8 cellular contexts compared by ENCODE assay signal in genomic region chr9:21465859-21466518, GRCh38. TPM values are rescaled to one million over a fixed set of nuclear protein-coding genes. Genes with fewer than 3 reads are reported as not detected.
DNase-seq lines count a peak whose midpoint lies in the region; ATAC-seq lines count a peak whose summit lies in the region.

No MANE protein-coding gene starts in this region.

- H3K27ac ChIP-seq in naive thymus-derived CD4-positive, alpha-beta T cell (ENCODE audit: low read depth, low read length), result no peak overlapping the region

- H3K4me1 ChIP-seq in HAP-1, result no peaks in the 10 kb centered on the region
- no peaks in the 10 kb centered on the region for H3K4me1 ChIP-seq in naive thymus-derived CD4-positive, alpha-beta T cell (ENCODE audit: control insufficient read depth in 2 of 2, insufficient read depth in 2 of 2, low read length in 2 of 2)

- peak; percentile 36 for ATAC-seq in activated naive CD8-positive, alpha-beta T cell treated with anti-CD3 and anti-CD28 coated beads, Interleukin-2, amount 50 U/mL, for 24 hours
- peak; percentile 85 for ATAC-seq in naive thymus-derived CD4-positive, alpha-beta T cell
- no peak for ATAC-seq in GM21825 (IDR thresholded peaks at IDR 0.05; ENCODE audit: unreplicated experiment)
- ATAC-seq in GM18867 (IDR thresholded peaks at IDR 0.05; ENCODE audit: unreplicated experiment), result no peak

- peaks cover 1% of the 10 kb centered on the region for H3K27me3 Mint-ChIP-seq in activated naive CD8-positive, alpha-beta T cell treated with anti-CD3 and anti-CD28 coated beads, Interleukin-2, amount 50 U/mL, for 24 hours
- no peaks in the 10 kb centered on the region for H3K27me3 Mint-ChIP-seq in activated naive CD8-positive, alpha-beta T cell treated with anti-CD3 and anti-CD28 coated beads for 36 hours
- peaks cover under 1 to 37% (median 4%) of the 10 kb centered on the region in 5 donors for H3K27me3 Mint-ChIP-seq in naive thymus-derived CD4-positive, alpha-beta T cell

- intact Hi-C loops in naive thymus-derived CD4-positive, alpha-beta T cell (cut with micrococcal nuclease), result loop anchor here (1.0 to 5.0 kb wide), 5 partner anchors 93 to 323 kb away; no protein-coding TSS in a partner anchor

- in situ Hi-C loops in HAP-1 (cut with MboI; ENCODE audit: low sequenced_read_pairs), result loop anchor here (25.0 kb wide), 1 partner anchor 321 kb away; no protein-coding TSS in a partner anchor

- H3K27me3 ChIP-seq in HAP-1 (ENCODE audit: low read depth), result peaks cover 5% of the 10 kb centered on the region
- H3K27me3 ChIP-seq in naive thymus-derived CD4-positive, alpha-beta T cell (ENCODE audit: control insufficient read depth in 2 of 2, insufficient read depth in 2 of 2, low read length in 2 of 2), result no peaks in the 10 kb centered on the region

- H3K36me3 ChIP-seq in HAP-1 (replicated peaks), result no peaks in the 10 kb centered on the region
- H3K36me3 ChIP-seq in naive thymus-derived CD4-positive, alpha-beta T cell (ENCODE audit: control insufficient read depth in 2 of 3, insufficient read depth in 3 of 3, low read length in 3 of 3), result no peaks in the 10 kb centered on the region

- CTCF ChIA-PET in naive thymus-derived CD4-positive, alpha-beta T cell (lab: Charles Lee), result interaction anchor here (0.6 to 2.5 kb wide), 24 partner anchors 9 to 572 kb away, joined by 3 to 33 read pairs (median 4); no protein-coding TSS in a partner anchor

- no peaks in the 10 kb centered on the region for H3K4me1 Mint-ChIP-seq in activated naive CD8-positive, alpha-beta T cell treated with anti-CD3 and anti-CD28 coated beads, Interleukin-2, amount 50 U/mL, for 24 hours
- peaks cover 3% of the 10 kb centered on the region for H3K4me1 Mint-ChIP-seq in activated naive CD8-positive, alpha-beta T cell treated with anti-CD3 and anti-CD28 coated beads for 36 hours
- peaks cover 0 to 4% (median 0%) of the 10 kb centered on the region in 7 donors for H3K4me1 Mint-ChIP-seq in naive thymus-derived CD4-positive, alpha-beta T cell

- POLR2A ChIA-PET in naive thymus-derived CD4-positive, alpha-beta T cell (lab: Charles Lee), result interaction anchor here (0.7 kb wide), 1 partner anchor 319 kb away, joined by 3 read pairs; no protein-coding TSS in a partner anchor

- peaks cover 7% of the 10 kb centered on the region for H3K9me3 Mint-ChIP-seq in activated naive CD8-positive, alpha-beta T cell treated with anti-CD3 and anti-CD28 coated beads, Interleukin-2, amount 50 U/mL, for 24 hours
- peaks cover 15% of the 10 kb centered on the region for H3K9me3 Mint-ChIP-seq in activated naive CD8-positive, alpha-beta T cell treated with anti-CD3 and anti-CD28 coated beads for 36 hours
- peaks cover 0 to 26% (median 11%) of the 10 kb centered on the region in 11 donors for H3K9me3 Mint-ChIP-seq in naive thymus-derived CD4-positive, alpha-beta T cell

- no peak overlapping the region for H3K27ac Mint-ChIP-seq in activated naive CD8-positive, alpha-beta T cell treated with anti-CD3 and anti-CD28 coated beads, Interleukin-2, amount 50 U/mL, for 24 hours
- H3K27ac Mint-ChIP-seq in activated naive CD8-positive, alpha-beta T cell treated with anti-CD3 and anti-CD28 coated beads for 36 hours, result no peak overlapping the region
- no peak overlapping the region for H3K27ac Mint-ChIP-seq in naive thymus-derived CD4-positive, alpha-beta T cell

- no peaks in the 10 kb centered on the region for H3K36me3 Mint-ChIP-seq in activated naive CD8-positive, alpha-beta T cell treated with anti-CD3 and anti-CD28 coated beads, Interleukin-2, amount 50 U/mL, for 24 hours (ENCODE audit: low read depth)
- peaks cover 2% of the 10 kb centered on the region for H3K36me3 Mint-ChIP-seq in activated naive CD8-positive, alpha-beta T cell treated with anti-CD3 and anti-CD28 coated beads for 36 hours
- peaks cover 0 to 5% (median 0%) of the 10 kb centered on the region in 5 donors for H3K36me3 Mint-ChIP-seq in naive thymus-derived CD4-positive, alpha-beta T cell

- no peaks in the 10 kb centered on the region for H3K9me3 ChIP-seq in HAP-1
- H3K9me3 ChIP-seq in naive thymus-derived CD4-positive, alpha-beta T cell (ENCODE audit: control insufficient read depth in 2 of 3, low read length in 3 of 3), result no peaks in the 10 kb centered on the region

- no peak overlapping the region for H3K4me3 Mint-ChIP-seq in activated naive CD8-positive, alpha-beta T cell treated with anti-CD3 and anti-CD28 coated beads, Interleukin-2, amount 50 U/mL, for 24 hours
- no peak overlapping the region for H3K4me3 Mint-ChIP-seq in activated naive CD8-positive, alpha-beta T cell treated with anti-CD3 and anti-CD28 coated beads for 36 hours
- H3K4me3 Mint-ChIP-seq in naive thymus-derived CD4-positive, alpha-beta T cell, result no peak overlapping the region

- H3K4me3 ChIP-seq in HAP-1, result no peak overlapping the region
- H3K4me3 ChIP-seq in naive thymus-derived CD4-positive, alpha-beta T cell (ENCODE audit: low read length), result no peak overlapping the region

- no peak for DNase-seq in activated naive CD8-positive, alpha-beta T cell treated with anti-CD3 and anti-CD28 coated beads, Interleukin-2, amount 50 U/mL, for 24 hours
- DNase-seq in activated naive CD8-positive, alpha-beta T cell treated with anti-CD3 and anti-CD28 coated beads for 36 hours, result no peak
- DNase-seq in HAP-1 (ENCODE audit: low spot score in 2 of 2) (peak; percentile 15 to 24), NCI-H748 treated with DMSO at 0.1 percent for 48 hours (lab: John Stamatoyannopoulos, UW) (peak; percentile 11), dermis microvascular lymphatic vessel endothelial cell (ENCODE audit: low read depth in 2 of 2) (peak; percentile 37 to 72)
- DNase-seq in naive thymus-derived CD4-positive, alpha-beta T cell, result peak in 7 of 9 donors; percentile 37 to 67 (median 59)

RNA-seq across cellular contexts. Expression of gene IFNE, which starts 16.1 kb away (rescaled TPM):
- total RNA-seq in activated naive CD8-positive, alpha-beta T cell treated with anti-CD3 and anti-CD28 coated beads for 36 hours, result not detected
- under 0.01 TPM in 1 of 2 replicates, not detected in the other for total RNA-seq in dermis microvascular lymphatic vessel endothelial cell
- total RNA-seq in naive thymus-derived CD4-positive, alpha-beta T cell, result under 1 TPM in 2 of 5 experiments, not detected in 3; 0.46 to 0.76 TPM
- not detected for polyA plus RNA-seq in naive thymus-derived CD4-positive, alpha-beta T cell

RNA-seq across cellular contexts. Expression of gene IFNA1, which starts 25.8 kb away (rescaled TPM):
- not detected for total RNA-seq in activated naive CD8-positive, alpha-beta T cell treated with anti-CD3 and anti-CD28 coated beads for 36 hours
- total RNA-seq in dermis microvascular lymphatic vessel endothelial cell, result not detected in 2 replicates
- total RNA-seq in naive thymus-derived CD4-positive, alpha-beta T cell, result not detected
- not detected for polyA plus RNA-seq in naive thymus-derived CD4-positive, alpha-beta T cell

RNA-seq across cellular contexts. Expression of gene IFNA8, which starts 57.1 kb away (rescaled TPM):
- not detected for total RNA-seq in activated naive CD8-positive, alpha-beta T cell treated with anti-CD3 and anti-CD28 coated beads for 36 hours
- not detected in 2 replicates for total RNA-seq in dermis microvascular lymphatic vessel endothelial cell
- total RNA-seq in naive thymus-derived CD4-positive, alpha-beta T cell, result not detected
- not detected for polyA plus RNA-seq in naive thymus-derived CD4-positive, alpha-beta T cell

Comparison
In these comparisons a context has a peak if more than half of its experiments do, and no peak if none do; other contexts are left out.
1. ATAC-seq: peak in activated naive CD8-positive, alpha-beta T cell treated with anti-CD3 and anti-CD28 coated beads, Interleukin-2, amount 50 U/mL, for 24 hours (single experiment) and naive thymus-derived CD4-positive, alpha-beta T cell (single experiment); none in GM21825 (single experiment) and GM18867 (single experiment).
2. DNase-seq: peak in HAP-1 (2 of 2), NCI-H748 treated with DMSO at 0.1 percent for 48 hours (single experiment), dermis microvascular lymphatic vessel endothelial cell (2 of 2) and naive thymus-derived CD4-positive, alpha-beta T cell (7 of 9); none in activated naive CD8-positive, alpha-beta T cell treated with anti-CD3 and anti-CD28 coated beads, Interleukin-2, amount 50 U/mL, for 24 hours (single experiment) and activated naive CD8-positive, alpha-beta T cell treated with anti-CD3 and anti-CD28 coated beads for 36 hours (single experiment).